In the genomic region with DNA sequence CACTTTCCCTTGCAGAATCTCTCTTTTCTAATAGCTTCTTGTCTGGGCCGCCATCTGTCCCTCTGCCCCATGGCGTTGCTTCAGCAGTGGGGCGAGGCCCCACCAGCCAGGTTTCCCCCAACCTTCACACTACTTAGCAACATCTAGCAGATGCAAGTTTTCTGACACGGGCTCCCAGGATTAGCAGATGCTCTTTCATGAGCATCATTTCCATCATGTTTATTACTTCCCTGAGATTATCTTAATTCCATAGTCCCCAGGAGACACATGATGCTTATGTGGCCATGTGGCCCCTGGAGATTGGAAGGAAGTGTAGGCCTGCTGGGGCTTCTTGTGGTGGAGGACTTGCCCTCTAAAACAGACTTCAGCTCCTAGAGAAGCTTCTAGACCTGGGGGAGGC, we compare ENCODE assay signal across 21 cellular contexts. TPM values are rescaled to one million over a fixed set of nuclear protein-coding genes. Genes with fewer than 3 reads are reported as not detected.
DNase-seq lines count a peak whose midpoint lies in the region; ATAC-seq and TF ChIP-seq lines count a peak whose summit lies in the region.
"Had no signal": no experiment of that assay in that cellular context is flagged by ENCODE, and none has a peak within 500 bp of the region (broad histone marks: within the 10 kb centered on the region; RNA-seq: fewer than 3 reads in every experiment).

No MANE protein-coding gene starts in this region.

- CTCF ChIA-PET in activated CD8-positive, alpha-beta memory T cell treated with anti-CD3 and anti-CD28 coated beads, Interleukin-2, amount 10 ng/mL, durations not matched to agents 7 days and 5 days (lab: Charles Lee), result no interaction called here

- no peaks in the 10 kb centered on the region for H3K9me3 Mint-ChIP-seq in activated CD8-positive, alpha-beta memory T cell treated with anti-CD3 and anti-CD28 coated beads, Interleukin-2, amount 10 ng/mL, durations not matched to agents 7 days and 5 days (ENCODE audit: low read depth)
- H3K9me3 Mint-ChIP-seq: CD4-positive, CD25-positive, alpha-beta regulatory T cell; CD8-positive, alpha-beta T cell had no signal

- H3K36me3 ChIP-seq in RWPE2 (ENCODE audit: low read depth) (no peaks in the 10 kb centered on the region), spleen (no peaks in the 10 kb centered on the region)
- H3K36me3 ChIP-seq: BLaER1 had no signal

- H3K36me3 Mint-ChIP-seq in activated CD8-positive, alpha-beta memory T cell treated with anti-CD3 and anti-CD28 coated beads, Interleukin-2, amount 10 ng/mL, durations not matched to agents 7 days and 5 days, result no peaks in the 10 kb centered on the region
- H3K36me3 Mint-ChIP-seq: CD4-positive, CD25-positive, alpha-beta regulatory T cell; CD8-positive, alpha-beta T cell had no signal

- DNase-seq in activated effector memory CD4-positive, alpha-beta T cell treated with anti-CD3 and anti-CD28 coated beads, Interleukin-2, amount 50 U/mL, for 16 hours, result peak; percentile 5
- DNase-seq in activated effector memory CD4-positive, alpha-beta T cell treated with Interleukin-2 at 50 U/mL for 16 hours, result no peak
- peak; percentile 80 for DNase-seq in NCI-H524 treated with DMSO at 0.1 percent for 48 hours (lab: John Stamatoyannopoulos, UW)
- peak; percentile 10 for DNase-seq in RWPE2 (ENCODE audit: low spot score)
- DNase-seq in spleen, result peak; percentile 17
- no peak for DNase-seq in activated CD8-positive, alpha-beta memory T cell treated with anti-CD3 and anti-CD28 coated beads, Interleukin-2, amount 10 ng/mL, durations not matched to agents 7 days and 5 days
- DNase-seq in left cardiac atrium, result no peak
- no peak for DNase-seq in putamen (ENCODE audit: low spot score)
- DNase-seq: Caco-2; CD4-positive, CD25-positive, alpha-beta regulatory T cell; CD8-positive, alpha-beta T cell; DMS53; DMS79 treated with DMSO at 0.1 percent for 48 hours; GF-D8; GOT3; HCEC 1CT had no signal

- intact Hi-C loops in spleen (cut with DNase I; ENCODE audit: low total_unique reads) (loop anchor here (10.0 kb wide), 1 partner anchor 152 kb away; no protein-coding TSS in a partner anchor), left cardiac atrium (cut with DNase I) (loop anchor here (5.0 to 10.0 kb wide), 2 partner anchors 272 to 290 kb away; no protein-coding TSS in a partner anchor)

- ATAC-seq in RWPE2 (ENCODE audit: low read depth) (no peak), left cardiac atrium (no peak)
- ATAC-seq in activated CD8-positive, alpha-beta memory T cell treated with anti-CD3 and anti-CD28 coated beads, Interleukin-2, amount 10 ng/mL, durations not matched to agents 7 days and 5 days, result no peak
- ATAC-seq: CD8-positive, alpha-beta T cell had no signal

- no peak overlapping the region for H3K27ac ChIP-seq in RWPE2 (ENCODE audit: poor library complexity, severe bottlenecking)
- no peak overlapping the region for H3K27ac ChIP-seq in spleen
- H3K27ac ChIP-seq: 22Rv1, BLaER1, C4-2B had no signal

- 81 to 94% (median 86%) methylated on average over 4 of the region's 4 CpGs for WGBS in spleen, 5 donors

- no peak overlapping the region for H3K4me3 Mint-ChIP-seq in activated CD8-positive, alpha-beta memory T cell treated with anti-CD3 and anti-CD28 coated beads, Interleukin-2, amount 10 ng/mL, durations not matched to agents 7 days and 5 days
- H3K4me3 Mint-ChIP-seq: B cell; CD4-positive, CD25-positive, alpha-beta regulatory T cell; CD8-positive, alpha-beta T cell had no signal

- H3K4me3 ChIP-seq in RWPE2 (ENCODE audit: severe bottlenecking) (no peak overlapping the region), spleen (no peak overlapping the region)
- H3K4me3 ChIP-seq: BLaER1 had no signal

- H3K4me1 ChIP-seq in RWPE2 (ENCODE audit: insufficient read depth, poor library complexity, severe bottlenecking), result peaks cover 3% of the 10 kb centered on the region
- peaks cover 0 to 15% (median 2%) of the 10 kb centered on the region in 6 donors for H3K4me1 ChIP-seq in spleen
- H3K4me1 ChIP-seq: Caco-2 had no signal

- H3K9me3 ChIP-seq in RWPE2 (ENCODE audit: severe bottlenecking) (no peaks in the 10 kb centered on the region), spleen (no peaks in the 10 kb centered on the region)
- H3K9me3 ChIP-seq: BLaER1, Caco-2 had no signal

- no peaks in the 10 kb centered on the region for H3K4me1 Mint-ChIP-seq in activated CD8-positive, alpha-beta memory T cell treated with anti-CD3 and anti-CD28 coated beads, Interleukin-2, amount 10 ng/mL, durations not matched to agents 7 days and 5 days
- H3K4me1 Mint-ChIP-seq: B cell had no signal

- no peak overlapping the region for H3K27ac Mint-ChIP-seq in activated CD8-positive, alpha-beta memory T cell treated with anti-CD3 and anti-CD28 coated beads, Interleukin-2, amount 10 ng/mL, durations not matched to agents 7 days and 5 days
- H3K27ac Mint-ChIP-seq: B cell; CD4-positive, CD25-positive, alpha-beta regulatory T cell; CD8-positive, alpha-beta T cell had no signal

- no peak for TF ChIP-seq CTCF in RWPE2 (IDR thresholded peaks at IDR 0.05; ENCODE audit: poor library complexity, severe bottlenecking)
- no peak for TF ChIP-seq CTCF in spleen (IDR thresholded peaks at IDR 0.05 in 8 of 11, conservative IDR thresholded peaks at IDR 0.05 in 3 of 11)

- TF ChIP-seq POLR2A in spleen (IDR thresholded peaks at IDR 0.05), result no peak

- peaks cover 30% of the 10 kb centered on the region for H3K27me3 Mint-ChIP-seq in activated CD8-positive, alpha-beta memory T cell treated with anti-CD3 and anti-CD28 coated beads, Interleukin-2, amount 10 ng/mL, durations not matched to agents 7 days and 5 days

- H3K27me3 ChIP-seq in RWPE2 (ENCODE audit: insufficient read depth, poor library complexity, severe bottlenecking) (no peaks in the 10 kb centered on the region), spleen (replicated peaks in 1 of 7) (peaks cover 0 to 85% (median 0%) of the 10 kb centered on the region in 7 donors)
- H3K27me3 ChIP-seq: BLaER1 had no signal

RNA-seq across cellular contexts. Expression of gene CUX2, which starts 11.6 kb away (rescaled TPM):
- total RNA-seq in spleen (under 1 TPM in 5 of 7 donors, not detected in 2; 0.06 to 0.44 (median 0.09) TPM), left cardiac atrium (under 1 TPM in 1 of 2 donors, not detected in 1; 0.12 TPM)
- under 1 TPM; under 0.01 to 0.07 (median 0.05) TPM for polyA plus RNA-seq in spleen
- total RNA-seq in activated CD8-positive, alpha-beta memory T cell treated with anti-CD3 and anti-CD28 coated beads, Interleukin-2, amount 10 ng/mL, durations not matched to agents 7 days and 5 days, result under 1 TPM in 1 of 2 experiments, not detected in 1; 0.09 TPM
- total RNA-seq: B cell, Caco-2 had no signal
- polyA plus RNA-seq: AG04450; CD4-positive, CD25-positive, alpha-beta regulatory T cell had no signal

Comparison
In these comparisons a context has a peak if more than half of its experiments do, and no peak if none do; other contexts are left out.
1. DNase-seq: peak in activated effector memory CD4-positive, alpha-beta T cell treated with anti-CD3 and anti-CD28 coated beads, Interleukin-2, amount 50 U/mL, for 16 hours (single experiment), NCI-H524 treated with DMSO at 0.1 percent for 48 hours (single experiment), RWPE2 (single experiment) and spleen (single experiment); none in activated effector memory CD4-positive, alpha-beta T cell treated with Interleukin-2 at 50 U/mL for 16 hours (single experiment), activated CD8-positive, alpha-beta memory T cell treated with anti-CD3 and anti-CD28 coated beads, Interleukin-2, amount 10 ng/mL, durations not matched to agents 7 days and 5 days (single experiment), left cardiac atrium (single experiment) and putamen (single experiment).